In genomic region chr7:150420987-150421674, GRCh38 we compare ENCODE assay signal across 8 cellular contexts. TPM values are rescaled to one million over a fixed set of nuclear protein-coding genes. Genes with fewer than 3 reads are reported as not detected.
DNase-seq lines count a peak whose midpoint lies in the region; ATAC-seq and TF ChIP-seq lines count a peak whose summit lies in the region.

No MANE protein-coding gene starts in this region.

- no peak overlapping the region for H4K91ac ChIP-seq in trophoblast cell (ENCODE audit: low read depth, low read length)

- H3K36me3 ChIP-seq in SJSA1 (no peaks in the 10 kb centered on the region), gastroesophageal sphincter (no peaks in the 10 kb centered on the region), trophoblast cell (ENCODE audit: control insufficient read depth in 1 of 2, insufficient read depth in 2 of 2, low read length in 2 of 2) (no peaks in the 10 kb centered on the region), upper lobe of right lung (no peaks in the 10 kb centered on the region)

- peaks cover 11% of the 10 kb centered on the region for H3K27me3 Mint-ChIP-seq in HFFc6 (ENCODE audit: insufficient read depth)

- H3K27ac Mint-ChIP-seq in HFFc6 = no peak overlapping the region

- H2BK120ac ChIP-seq in trophoblast cell (ENCODE audit: insufficient read depth, low read length, poor library complexity) = no peak overlapping the region

- no peak overlapping the region for H3K14ac ChIP-seq in trophoblast cell (ENCODE audit: low read length)

- H3K36me3 Mint-ChIP-seq in HFFc6 (ENCODE audit: low read depth) = no peaks in the 10 kb centered on the region

- no peak overlapping the region for H2AFZ ChIP-seq in trophoblast cell (ENCODE audit: insufficient read depth, low read length, poor library complexity)

- peaks cover 8% of the 10 kb centered on the region for H3K4me1 Mint-ChIP-seq in HFFc6 (ENCODE audit: low read depth)

- H3K9me3 ChIP-seq in SJSA1 (replicated peaks) (no peaks in the 10 kb centered on the region), gastroesophageal sphincter (no peaks in the 10 kb centered on the region), trophoblast cell (ENCODE audit: insufficient read depth, low read depth, low read length) (no peaks in the 10 kb centered on the region), upper lobe of right lung (no peaks in the 10 kb centered on the region)

- no peak overlapping the region for H3K23ac ChIP-seq in trophoblast cell (ENCODE audit: low read length)

- H3K27ac ChIP-seq in SJSA1 (no peak overlapping the region), gastroesophageal sphincter (no peak overlapping the region), trophoblast cell (ENCODE audit: low read depth, low read length) (no peak overlapping the region), upper lobe of right lung (no peak overlapping the region)

- no peaks in the 10 kb centered on the region for H3K79me2 ChIP-seq in trophoblast cell (ENCODE audit: control insufficient read depth, insufficient read depth, low read length, poor library complexity)

- H3K9ac ChIP-seq in trophoblast cell (ENCODE audit: low read length) = no peak overlapping the region

- H3K4me1 ChIP-seq in SJSA1 (replicated peaks) (no peaks in the 10 kb centered on the region), gastroesophageal sphincter (peaks cover 0 to 8% (median 0%) of the 10 kb centered on the region in 3 donors), trophoblast cell (ENCODE audit: control insufficient read depth in 1 of 2, insufficient read depth in 2 of 2, low read length in 2 of 2) (peaks cover 2% of the 10 kb centered on the region in 2 experiments), upper lobe of right lung (no peaks in the 10 kb centered on the region)

- H3K4me3 Mint-ChIP-seq in HFFc6 = no peak overlapping the region; the same call in 1 of the 2 replicates

- H3K4me2 ChIP-seq in trophoblast cell (ENCODE audit: low read length) = no peak overlapping the region

- TF ChIP-seq EP300 in gastroesophageal sphincter (IDR thresholded peaks at IDR 0.05) = no peak

- no peak overlapping the region for H4K8ac ChIP-seq in trophoblast cell (ENCODE audit: low read depth, low read length)

- no peak overlapping the region for H2BK12ac ChIP-seq in trophoblast cell (ENCODE audit: low read length)

- H2BK5ac ChIP-seq in trophoblast cell (ENCODE audit: low read depth, low read length, poor library complexity) = no peak overlapping the region

- intact Hi-C loops in upper lobe of right lung (cut with DNase I) = no loop called here

- no peak overlapping the region for H2AK5ac ChIP-seq in trophoblast cell (ENCODE audit: low read length)

- no peak overlapping the region for H3K4ac ChIP-seq in trophoblast cell (ENCODE audit: low read depth, low read length)

- no peaks in the 10 kb centered on the region for H3K9me3 Mint-ChIP-seq in HFFc6

- TF ChIP-seq CTCF in GM12864 (IDR thresholded peaks at IDR 0.05; ENCODE audit: low read depth, low read length, missing control alignments) = peak; percentile 84
- TF ChIP-seq CTCF in HFFc6 (IDR thresholded peaks at IDR 0.05) = peak; percentile 95
- peak; percentile 84 to 90 (median 86) for TF ChIP-seq CTCF in gastroesophageal sphincter (IDR thresholded peaks at IDR 0.05)
- TF ChIP-seq CTCF in upper lobe of right lung (IDR thresholded peaks at IDR 0.05) = peak; percentile 92

- H3K4me3 ChIP-seq in GM12864 (ENCODE audit: low read depth, low read length) = no peak overlapping the region
- H3K4me3 ChIP-seq in SJSA1 = no peak overlapping the region
- H3K4me3 ChIP-seq in gastroesophageal sphincter = no peak overlapping the region
- H3K4me3 ChIP-seq in trophoblast cell (ENCODE audit: low read depth, low read length) = no peak overlapping the region
- H3K4me3 ChIP-seq in upper lobe of right lung = no peak overlapping the region

- H3K27me3 ChIP-seq in SJSA1 (replicated peaks) (peaks cover 4% of the 10 kb centered on the region; the same call in 1 of the 2 replicates), gastroesophageal sphincter (no peaks in the 10 kb centered on the region), trophoblast cell (ENCODE audit: insufficient read depth, low read length) (no peaks in the 10 kb centered on the region), upper lobe of right lung (no peaks in the 10 kb centered on the region)

- no peak overlapping the region for H4K12ac ChIP-seq in trophoblast cell (ENCODE audit: low read depth, low read length)

- H3K79me1 ChIP-seq in trophoblast cell (ENCODE audit: low read length) = no peaks in the 10 kb centered on the region

- no peak for TF ChIP-seq POLR2A in gastroesophageal sphincter (IDR thresholded peaks at IDR 0.05)

- DNase-seq in GM12864 (ENCODE audit: low read depth) (no peak), HFFc6 (peak; percentile 65), MV-4-11 (lab: John Stamatoyannopoulos, UW) (peak; percentile 69), SJSA1 (ENCODE audit: low read depth in 1 of 2, low spot score in 2 of 2) (peak; percentile 54 to 73), activated gamma-delta T cell (lab: John Stamatoyannopoulos, UW) (peak; percentile 40), trophoblast cell (peak; percentile 78 to 95), upper lobe of right lung (peak; percentile 84)

- H3K18ac ChIP-seq in trophoblast cell (ENCODE audit: low read length) = no peak overlapping the region

- ATAC-seq in gastroesophageal sphincter = peak; percentile 93
- ATAC-seq in upper lobe of right lung = peak; percentile 99

- 0 to 19% methylated on average over 2 to 27 of the region's 27 CpGs for WGBS in gastroesophageal sphincter (ENCODE audit: low coverage in 1 of 2), 2 donors
- WGBS in trophoblast cell (ENCODE audit: extremely low coverage, insufficient coverage, insufficient read length) = no CpG with 5 or more reads among the region's 27 CpGs

RNA-seq across cellular contexts. Expression of gene GIMAP8, which starts 29.3 kb away (rescaled TPM):
- not detected for total RNA-seq in HFFc6 (2021; fragmentation: NEBNext Ultra II Directional; extraction: Animal tissue kit (Norgen Biotek cat#: 25700))
- total RNA-seq in SJSA1 (2014; rRNA removed; shearing (Covaris generic)) = not detected in 2 replicates
- total RNA-seq in gastroesophageal sphincter (10 to 100 TPM in 3 of 4 donors, 1 to 10 TPM in 1; 6.1 to 19.1 (median 12.5) TPM), upper lobe of right lung (42.3 TPM)
- polyA plus RNA-seq in trophoblast cell (2013) = 0.01 and 0.03 TPM in 2 replicates

RNA-seq across cellular contexts. Expression of gene ZNF775, which starts 42.0 kb away (rescaled TPM):
- total RNA-seq in HFFc6 (2021; fragmentation: NEBNext Ultra II Directional; extraction: Animal tissue kit (Norgen Biotek cat#: 25700)) = 1 to 10 TPM; 2.7 to 3.8 (median 2.9) TPM
- 5.8 and 8.6 TPM in 2 replicates for total RNA-seq in SJSA1 (2014; rRNA removed; shearing (Covaris generic))
- total RNA-seq in gastroesophageal sphincter (10 to 100 TPM in 2 of 4 donors, 1 to 10 TPM in 2; 5.3 to 12.5 (median 10.5) TPM), upper lobe of right lung (4.4 TPM)
- polyA plus RNA-seq in trophoblast cell (2013) = 7.7 TPM in 2 replicates

RNA-seq across cellular contexts. Expression of gene REPIN1, which starts 52.5 kb away (rescaled TPM):
- total RNA-seq in HFFc6 (2021; fragmentation: NEBNext Ultra II Directional; extraction: Animal tissue kit (Norgen Biotek cat#: 25700)) = 10 to 100 TPM; 68.8 to 78.3 (median 75.5) TPM
- total RNA-seq in SJSA1 (2014; rRNA removed; shearing (Covaris generic)) = 55.7 and 62.4 TPM in 2 replicates
- total RNA-seq in gastroesophageal sphincter (100 to 1,000 TPM in 2 of 4 donors, 10 to 100 TPM in 2; 72.7 to 132 (median 102) TPM), upper lobe of right lung (93.7 TPM)
- 165 and 168 TPM in 2 replicates for polyA plus RNA-seq in trophoblast cell (2013)
